In the genomic region with DNA sequence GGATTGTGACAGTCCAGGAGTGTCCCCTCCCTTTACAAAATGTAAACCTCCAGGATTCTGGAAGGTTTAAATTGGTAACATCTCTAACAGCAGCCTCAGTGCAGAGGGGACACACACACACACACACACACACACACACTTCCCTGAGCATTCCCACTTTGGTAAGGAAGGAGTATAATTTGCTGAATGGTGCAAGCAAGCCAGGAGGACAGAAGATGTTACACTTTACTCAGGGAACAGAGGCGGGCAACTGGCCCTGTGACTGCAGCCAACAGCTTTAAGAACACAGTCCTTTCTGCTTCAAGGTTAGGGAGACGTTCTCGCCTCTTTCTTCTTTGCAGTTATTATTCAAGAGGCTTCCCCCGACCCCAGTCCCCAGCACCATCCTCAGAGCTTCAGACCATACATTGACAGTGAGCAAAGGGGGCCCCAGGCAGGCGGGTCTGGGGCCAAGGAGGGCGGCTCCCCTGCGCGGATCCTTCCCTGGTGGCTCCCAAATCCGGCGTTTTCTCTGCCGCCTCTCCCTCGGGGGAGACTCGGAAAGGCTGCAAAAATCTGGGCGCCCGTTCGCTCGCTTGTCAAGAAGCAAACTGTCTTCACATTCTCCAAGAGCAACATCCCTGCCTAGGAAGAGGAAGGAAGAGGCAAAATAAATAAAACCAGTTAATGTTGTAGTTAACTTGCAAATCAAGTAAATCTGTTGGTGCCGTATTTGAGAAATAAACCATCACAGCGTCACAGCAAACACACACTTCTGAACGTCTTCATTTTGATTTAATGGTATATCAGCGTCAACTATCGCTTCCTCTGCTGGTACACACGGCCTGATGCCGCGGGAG, we compare ENCODE assay signal across 12 cellular contexts. TPM values are rescaled to one million over a fixed set of nuclear protein-coding genes. Genes with fewer than 3 reads are reported as not detected.
DNase-seq lines count a peak whose midpoint lies in the region; ATAC-seq and TF ChIP-seq lines count a peak whose summit lies in the region.
"Had no signal": no experiment of that assay in that cellular context is flagged by ENCODE, and none has a peak within 500 bp of the region (broad histone marks: within the 10 kb centered on the region; RNA-seq: fewer than 3 reads in every experiment).

No MANE protein-coding gene starts in this region.

- TF ChIP-seq CTCF in Caco-2 (IDR thresholded peaks at IDR 0.05; ENCODE audit: insufficient read depth in 1 of 2, low read depth in 1 of 2, low read length in 1 of 2, severe bottlenecking in 1 of 2, unreplicated experiment in 1 of 2) (no peak), HCT116 (IDR thresholded peaks at IDR 0.05 in 2 of 3, conservative IDR thresholded peaks at IDR 0.05 in 1 of 3; ENCODE audit: borderline replicate concordance in 1 of 3, insufficient read depth in 1 of 3, low read depth in 2 of 3, low read length in 2 of 3) (no peak)

- no peaks in the 10 kb centered on the region for H3K36me3 Mint-ChIP-seq in Caco-2 (ENCODE audit: insufficient read depth, unreplicated experiment)
- H3K36me3 Mint-ChIP-seq in naive thymus-derived CD4-positive, alpha-beta T cell, result peaks cover 0 to 2% (median 0%) of the 10 kb centered on the region in 5 donors

- POLR2A ChIA-PET in Caco-2 (lab: Charles Lee) (no interaction called here), HCT116 (lab: Charles Lee) (no interaction called here)
- POLR2A ChIA-PET in naive thymus-derived CD4-positive, alpha-beta T cell (lab: Charles Lee), result no interaction called here

- H3K4me2 ChIP-seq in HCT116 (ENCODE audit: low read length), result peak overlapping the region; percentile 89

- DNase-seq in Caco-2 (no peak), HCT116 (ENCODE audit: low read depth, low spot score) (no peak), HuH-7.5 (ENCODE audit: low spot score) (no peak), GM19240 (ENCODE audit: insufficient read length, low spot score) (no peak), erythroblast (lab: John Stamatoyannopoulos, UW) (no peak)
- DNase-seq in naive thymus-derived CD4-positive, alpha-beta T cell, result no peak
- DNase-seq: activated CD4-positive, alpha-beta T cell treated with anti-CD3 and anti-CD28 coated beads for 4 hours; HCEC 1CT; SIG-M5 had no signal

- H3K4me3 ChIP-seq in Caco-2 (ENCODE audit: low read depth, low read length), result peak overlapping the region; percentile 37
- H3K4me3 ChIP-seq in HCT116 (replicated peaks in 1 of 2; ENCODE audit: low read depth in 1 of 2, low read length in 2 of 2), result peak overlapping the region; percentile 38 to 57
- no peak overlapping the region for H3K4me3 ChIP-seq in naive thymus-derived CD4-positive, alpha-beta T cell (ENCODE audit: low read length)

- no peaks in the 10 kb centered on the region for H3K36me3 ChIP-seq in Caco-2 (ENCODE audit: control insufficient read depth, insufficient read depth, low read length)
- no peaks in the 10 kb centered on the region for H3K36me3 ChIP-seq in HCT116 (ENCODE audit: control insufficient read depth in 1 of 2, insufficient read depth in 2 of 2, low read length in 2 of 2)
- H3K36me3 ChIP-seq in naive thymus-derived CD4-positive, alpha-beta T cell (ENCODE audit: control insufficient read depth in 2 of 3, insufficient read depth in 3 of 3, low read length in 3 of 3), result no peaks in the 10 kb centered on the region

- RAD21 ChIA-PET in HCT116 (lab: Charles Lee; ENCODE audit: low non-redundant PET in 1 of 2, low total read pairs in 2 of 2, uncharacterized antibody in 2 of 2, unreplicated experiment in 2 of 2), result no interaction called here

- H3K4me1 Mint-ChIP-seq in Caco-2 (ENCODE audit: low read depth, unreplicated experiment), result peaks cover 19% of the 10 kb centered on the region
- peaks cover 12 to 27% (median 25%) of the 10 kb centered on the region in 7 donors for H3K4me1 Mint-ChIP-seq in naive thymus-derived CD4-positive, alpha-beta T cell

- CTCF ChIA-PET in Caco-2 (lab: Charles Lee), result interaction anchor here (0.5 kb wide), 1 partner anchor 542 kb away, joined by 4 read pairs; no protein-coding TSS in a partner anchor
- CTCF ChIA-PET in HCT116 (lab: Charles Lee), result no interaction called here
- CTCF ChIA-PET in naive thymus-derived CD4-positive, alpha-beta T cell (lab: Charles Lee), result no interaction called here

- peak overlapping the region; percentile 65 for H2AFZ ChIP-seq in HCT116 (ENCODE audit: low read depth, low read length, poor library complexity, severe bottlenecking)

- no peak overlapping the region for H3K27ac ChIP-seq in HCT116 (ENCODE audit: low read depth, low read length)
- peak overlapping the region; percentile 57 for H3K27ac ChIP-seq in angular gyrus (ENCODE audit: low read depth, low read length)
- no peak overlapping the region for H3K27ac ChIP-seq in naive thymus-derived CD4-positive, alpha-beta T cell (ENCODE audit: low read depth, low read length)

- no peaks in the 10 kb centered on the region for H3K9me2 ChIP-seq in HCT116 (ENCODE audit: insufficient read depth)

- ATAC-seq in HCT116 (no peak), HG03378 (IDR thresholded peaks at IDR 0.05; ENCODE audit: unreplicated experiment) (no peak)
- ATAC-seq in naive thymus-derived CD4-positive, alpha-beta T cell, result no peak

- no peaks in the 10 kb centered on the region for H3K79me2 ChIP-seq in HCT116 (ENCODE audit: insufficient read depth, low read length)

- no peak for TF ChIP-seq RAD21 in HCT116 (IDR thresholded peaks at IDR 0.05; ENCODE audit: low read depth)

- H3K9me3 ChIP-seq in Caco-2, result no peaks in the 10 kb centered on the region
- H3K9me3 ChIP-seq in HCT116 (ENCODE audit: control insufficient read depth in 1 of 2, insufficient read depth in 1 of 2, low read depth in 1 of 2, low read length in 2 of 2), result no peaks in the 10 kb centered on the region
- no peaks in the 10 kb centered on the region for H3K9me3 ChIP-seq in naive thymus-derived CD4-positive, alpha-beta T cell (ENCODE audit: control insufficient read depth in 2 of 3, low read length in 3 of 3)

- intact Hi-C loops in Caco-2 (cut with micrococcal nuclease; ENCODE audit: unreplicated experiment) (loop anchor here (5.0 kb wide), 2 partner anchors 75 to 330 kb away; partner anchors contain the start of gene DENND1A), HCT116 (cut with micrococcal nuclease) (no loop called here)
- intact Hi-C loops in naive thymus-derived CD4-positive, alpha-beta T cell (cut with micrococcal nuclease), result no loop called here

- no peak overlapping the region for H3K9ac ChIP-seq in HCT116 (ENCODE audit: low read length)

- H3K9me3 Mint-ChIP-seq in Caco-2 (ENCODE audit: unreplicated experiment), result no peaks in the 10 kb centered on the region
- H3K9me3 Mint-ChIP-seq in naive thymus-derived CD4-positive, alpha-beta T cell, result peaks cover 0 to 3% (median 0%) of the 10 kb centered on the region in 11 donors

- TF ChIP-seq POLR2A in HCT116 (IDR thresholded peaks at IDR 0.05; ENCODE audit: borderline replicate concordance, extremely low read depth, insufficient read depth, insufficient read length), result no peak
- TF ChIP-seq POLR2A in erythroblast (IDR thresholded peaks at IDR 0.05; ENCODE audit: low read length), result no peak

- peak overlapping the region; percentile 68 for H3K4me3 Mint-ChIP-seq in Caco-2 (ENCODE audit: unreplicated experiment)
- H3K4me3 Mint-ChIP-seq in naive thymus-derived CD4-positive, alpha-beta T cell, result peak overlapping the region in 7 of 10 donors; percentile 18 to 45 (median 38)

- peaks cover 43% of the 10 kb centered on the region for H3K4me1 ChIP-seq in Caco-2
- peaks cover 4 to 42% of the 10 kb centered on the region in 2 experiments; a peak in 3 of 4 replicates for H3K4me1 ChIP-seq in HCT116 (ENCODE audit: control insufficient read depth in 1 of 2, insufficient read depth in 2 of 2, low read length in 2 of 2)
- no peaks in the 10 kb centered on the region for H3K4me1 ChIP-seq in naive thymus-derived CD4-positive, alpha-beta T cell (ENCODE audit: control insufficient read depth in 2 of 2, insufficient read depth in 2 of 2, low read length in 2 of 2)

- H3K27me3 Mint-ChIP-seq in Caco-2 (ENCODE audit: insufficient read depth, unreplicated experiment), result peaks cover 36% of the 10 kb centered on the region
- peaks cover 76 to 83% (median 77%) of the 10 kb centered on the region in 5 donors for H3K27me3 Mint-ChIP-seq in naive thymus-derived CD4-positive, alpha-beta T cell

- H3K27me3 ChIP-seq in Caco-2 (replicated peaks; ENCODE audit: control insufficient read depth, insufficient read depth, low read length) (peaks cover 16% of the 10 kb centered on the region), HCT116 (ENCODE audit: insufficient read depth, low read length) (peaks cover 64% of the 10 kb centered on the region)
- H3K27me3 ChIP-seq in naive thymus-derived CD4-positive, alpha-beta T cell (ENCODE audit: control insufficient read depth in 2 of 2, insufficient read depth in 2 of 2, low read length in 2 of 2), result peaks cover 11 to 23% of the 10 kb centered on the region in 2 donors

- BruUV-seq in Caco-2 (replicated peaks; lab: Mats Ljungman, UMichigan) (no TSS peak), HCT116 (replicated peaks; lab: Mats Ljungman, UMichigan) (no TSS peak)

- no peaks in the 10 kb centered on the region for H4K20me1 ChIP-seq in HCT116 (ENCODE audit: insufficient read depth)

- no peak overlapping the region for H3K27ac Mint-ChIP-seq in Caco-2 (ENCODE audit: unreplicated experiment)
- H3K27ac Mint-ChIP-seq in naive thymus-derived CD4-positive, alpha-beta T cell, result peak overlapping the region in 1 of 9 donors; percentile 81

TF ChIP-seq in HCT116, 20 proteins besides CTCF, POLR2A, EP300 and RAD21:
- TF ChIP-seq YY1 (IDR thresholded peaks at IDR 0.05; ENCODE audit: extremely low read depth, insufficient replicate concordance, low read depth, low read length) (no peak), EZH2phosphoT487 (IDR thresholded peaks at IDR 0.05; ENCODE audit: borderline replicate concordance) (0 out of 2 replicates have a peak, but pooled peaks have one; percentile 17)

RNA-seq across cellular contexts. Expression of gene LHX2, which starts 3.9 kb away (rescaled TPM):
- total RNA-seq in Caco-2 (2022) (2.6 and 4.0 TPM in 2 replicates), HCT116 (2021; ENCODE audit: unreplicated experiment) (10.2 TPM)
- 7.7 and 9.7 TPM in 2 replicates for polyA plus RNA-seq in HCT116 (2012)
- not detected for total RNA-seq in naive thymus-derived CD4-positive, alpha-beta T cell
- polyA plus RNA-seq in naive thymus-derived CD4-positive, alpha-beta T cell, result not detected
- total RNA-seq: epithelial cell of proximal tubule had no signal
